1 cellular context compared by ENCODE assay signal in the genomic region with DNA sequence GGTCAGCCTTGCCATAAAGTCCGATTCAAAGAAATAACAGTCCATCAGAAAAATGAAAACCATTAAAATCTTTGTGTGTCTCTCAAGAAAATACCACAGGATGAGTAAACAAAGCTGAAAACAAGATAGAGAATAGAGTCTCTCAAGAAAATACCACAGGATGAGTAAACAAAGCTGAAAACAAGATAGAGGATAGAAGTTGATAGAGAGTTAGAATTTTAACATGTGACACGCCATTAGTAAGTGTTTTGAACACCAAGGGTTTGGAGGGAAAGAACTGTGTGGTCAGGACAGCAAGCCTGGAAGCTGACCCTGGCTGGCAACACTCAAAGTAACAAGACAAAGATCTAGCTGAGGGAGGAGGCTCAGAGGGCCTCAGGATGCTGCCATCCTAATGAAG.
TF ChIP-seq lines count a peak whose summit lies in the region.

No MANE protein-coding gene starts in this region.

TF ChIP-seq in K562, 482 proteins besides CTCF, POLR2A, EP300 and RAD21:
- TF ChIP-seq ZNF175 (CRISPR knock-in tag; IDR thresholded peaks at IDR 0.05; ENCODE audit: low read depth) (peak; percentile 63; the same call in 1 of the 2 replicates), FOXA3 (CRISPR knock-in tag; conservative IDR thresholded peaks at IDR 0.05 in 1 of 2, IDR thresholded peaks at IDR 0.05 in 1 of 2) (0 out of 4 replicates have a peak, but pooled peaks of 1 of the 2 experiments have one; percentile 21), GABPB2 (CRISPR knock-in tag; conservative IDR thresholded peaks at IDR 0.05) (no peak)
TF ChIP-seq in K562: peak in this region for 2.
